In the genomic region with DNA sequence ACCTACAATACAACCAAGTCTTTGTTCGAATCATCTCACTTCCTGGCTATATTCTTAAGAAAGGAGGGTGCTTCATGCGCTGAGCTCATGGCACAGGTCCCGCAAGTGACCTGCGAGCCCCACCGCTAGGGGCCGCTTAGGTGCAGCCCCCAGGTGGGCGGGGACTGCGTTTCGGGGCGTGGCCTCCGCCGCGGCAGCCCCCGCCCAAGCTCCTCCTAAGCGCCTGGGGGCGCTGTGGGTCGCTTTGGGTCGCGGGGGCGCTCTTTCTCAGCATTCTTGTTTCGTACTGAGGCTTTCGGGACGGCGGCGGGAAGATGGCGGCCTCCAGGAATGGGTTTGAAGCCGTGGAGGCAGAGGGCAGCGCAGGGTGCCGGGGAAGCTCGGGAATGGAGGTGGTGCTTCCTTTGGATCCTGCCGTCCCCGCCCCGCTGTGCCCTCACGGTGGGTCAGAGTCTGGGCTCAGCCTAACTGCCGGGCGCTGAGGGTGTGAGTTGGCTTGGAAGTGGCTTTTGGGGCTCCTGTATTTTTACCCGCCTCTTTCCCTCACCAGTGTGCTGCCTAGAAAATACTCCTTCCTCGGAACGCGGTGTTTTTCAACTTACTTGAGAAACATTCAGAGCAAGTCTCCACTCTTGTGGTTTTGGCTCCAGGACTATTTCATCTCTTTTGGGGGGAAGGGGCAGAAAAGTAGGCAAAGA, we compare ENCODE assay signal across 8 cellular contexts. TPM values are rescaled to one million over a fixed set of nuclear protein-coding genes. Genes with fewer than 3 reads are reported as not detected.
DNase-seq lines count a peak whose midpoint lies in the region; ATAC-seq, FAIRE-seq and TF ChIP-seq lines count a peak whose summit lies in the region.

Gene ZCCHC4 (plus strand): TSS at position 279 of the 698 bp plus-strand sequence. CDS start 36 bp downstream, at position 315.

- no peaks in the 10 kb centered on the region for H3K9me3 ChIP-seq in BLaER1 treated with 17β-estradiol and CSF1 and Interleukin-3, amounts not matched to agents 10 nM and 100 nM (replicated peaks in 1 of 11)
- H3K9me3 ChIP-seq in colonic mucosa: no peaks in the 10 kb centered on the region

- CTCF ChIA-PET in activated CD4-positive, alpha-beta T cell treated with anti-CD3 and anti-CD28 coated beads for 36 hours (lab: Charles Lee): interaction anchor here (0.5 to 3.4 kb wide), 46 partner anchors 8 to 1550 kb away, joined by 3 to 30 read pairs (median 4); partner anchors contain the start of genes PI4K2B and SEPSECS

- no peaks in the 10 kb centered on the region for H3K27me3 ChIP-seq in BLaER1 treated with 17β-estradiol and CSF1 and Interleukin-3, amounts not matched to agents 10 nM and 100 nM
- H3K27me3 ChIP-seq in colonic mucosa: no peaks in the 10 kb centered on the region

- H3K27ac Mint-ChIP-seq in activated CD4-positive, alpha-beta T cell treated with anti-CD3 and anti-CD28 coated beads for 36 hours: peak within 1 kb of the TSS; percentile 94

- DNase-seq in GM19239 (ENCODE audit: insufficient read length, low spot score) (peak; percentile 57), NCI-H524 (lab: John Stamatoyannopoulos, UW) (peak; percentile 44 to 84), colonic mucosa (peak; percentile 91), left lobe of liver (ENCODE audit: low spot score) (peak; percentile 92)
- DNase-seq in activated CD4-positive, alpha-beta T cell treated with anti-CD3 and anti-CD28 coated beads for 36 hours: peak; percentile 94
- DNase-seq in stimulated activated CD4-positive, alpha-beta T cell treated with anti-CD3 and anti-CD28 coated beads, Interleukin-2, amount 100 ng/mL, for 4 hours (ENCODE audit: low read depth): peak; percentile 80

- H3K36me3 ChIP-seq in BLaER1 treated with 17β-estradiol and CSF1 and Interleukin-3, amounts not matched to agents 10 nM and 100 nM: peaks cover 14 to 35% (median 24%) of the 10 kb centered on the region in 11 experiments; a peak in 20 of 22 replicates
- no peaks in the 10 kb centered on the region for H3K36me3 ChIP-seq in colonic mucosa

- H4K20me1 ChIP-seq in BLaER1 treated with 17β-estradiol and CSF1 and Interleukin-3, amounts not matched to agents 10 nM and 100 nM: no peaks in the 10 kb centered on the region

- FAIRE-seq in GM19239 (lab: Jason Lieb, UNC): peak; percentile 82

- peak; percentile 83 for ATAC-seq in HG03457 (IDR thresholded peaks at IDR 0.05; ENCODE audit: unreplicated experiment)
- peak; percentile 99 for ATAC-seq in activated CD4-positive, alpha-beta T cell treated with anti-CD3 and anti-CD28 coated beads for 36 hours
- peak; percentile 100 for ATAC-seq in left lobe of liver

- H3K9ac ChIP-seq in BLaER1 treated with 17β-estradiol and CSF1 and Interleukin-3, amounts not matched to agents 10 nM and 100 nM: peak within 1 kb of the TSS; percentile 80 to 92 (median 89)
- peak within 1 kb of the TSS; percentile 78 to 86 for H3K9ac ChIP-seq in colonic mucosa (ENCODE audit: low read depth in 2 of 2, low read length in 2 of 2)

- H3K4me1 Mint-ChIP-seq in activated CD4-positive, alpha-beta T cell treated with anti-CD3 and anti-CD28 coated beads for 36 hours: peaks cover 22% of the 10 kb centered on the region

- peak within 1 kb of the TSS; percentile 72 to 85 (median 81) for H3K4me3 ChIP-seq in BLaER1 treated with 17β-estradiol and CSF1 and Interleukin-3, amounts not matched to agents 10 nM and 100 nM
- H3K4me3 ChIP-seq in colonic mucosa: peak within 1 kb of the TSS; percentile 74

- intact Hi-C loops in activated CD4-positive, alpha-beta T cell treated with anti-CD3 and anti-CD28 coated beads for 36 hours (cut with DNase I, micrococcal nuclease): loop anchor here (1.0 to 10.0 kb wide), 11 partner anchors 8 to 1552 kb away; partner anchors contain the start of genes ANAPC4 (in 2 of the 2), PI4K2B (in 2 of the 2), SMIM20 (in 2 of the 2) and DHX15 (in 1 of the 2)
- intact Hi-C loops in colonic mucosa (cut with DNase I): loop anchor here (10.0 kb wide), 2 partner anchors 78 to 148 kb away; partner anchors contain the start of genes PI4K2B and SEPSECS

- H3K4me2 ChIP-seq in BLaER1 treated with 17β-estradiol and CSF1 and Interleukin-3, amounts not matched to agents 10 nM and 100 nM: peak within 1 kb of the TSS; percentile 72 to 98 (median 83)

- H3K27ac ChIP-seq in BLaER1 treated with 17β-estradiol and CSF1 and Interleukin-3, amounts not matched to agents 10 nM and 100 nM: peak within 1 kb of the TSS; percentile 33 to 92 (median 87); a peak in 21 of 22 replicates
- peak within 1 kb of the TSS; percentile 76 for H3K27ac ChIP-seq in colonic mucosa

- H3K4me1 ChIP-seq in BLaER1 treated with 17β-estradiol and CSF1 and Interleukin-3, amounts not matched to agents 10 nM and 100 nM: peaks cover 25 to 50% (median 31%) of the 10 kb centered on the region in 10 experiments
- H3K4me1 ChIP-seq in colonic mucosa: peaks cover 7% of the 10 kb centered on the region

- peak; percentile 99 for TF ChIP-seq CTCF in colonic mucosa (IDR thresholded peaks at IDR 0.05)

- H3K9me3 Mint-ChIP-seq in activated CD4-positive, alpha-beta T cell treated with anti-CD3 and anti-CD28 coated beads for 36 hours (ENCODE audit: low read depth): no peaks in the 10 kb centered on the region

- POLR2A ChIA-PET in activated CD4-positive, alpha-beta T cell treated with anti-CD3 and anti-CD28 coated beads for 36 hours (lab: Charles Lee): interaction anchor here (0.6 to 1.3 kb wide), 8 partner anchors 8 to 153 kb away, joined by 3 to 9 read pairs (median 4); partner anchors contain the start of genes PI4K2B and SEPSECS

- H3K27me3 Mint-ChIP-seq in activated CD4-positive, alpha-beta T cell treated with anti-CD3 and anti-CD28 coated beads for 36 hours: peaks cover 3% of the 10 kb centered on the region

- peak within 1 kb of the TSS; percentile 96 for H3K4me3 Mint-ChIP-seq in activated CD4-positive, alpha-beta T cell treated with anti-CD3 and anti-CD28 coated beads for 36 hours

- H3K36me3 Mint-ChIP-seq in activated CD4-positive, alpha-beta T cell treated with anti-CD3 and anti-CD28 coated beads for 36 hours (ENCODE audit: low read depth): peaks cover 13% of the 10 kb centered on the region

RNA-seq across cellular contexts. Expression of gene ZCCHC4, which starts in this region (rescaled TPM):
- total RNA-seq in activated CD4-positive, alpha-beta T cell treated with anti-CD3 and anti-CD28 coated beads for 36 hours: 10 to 100 TPM; 11.7 to 12.3 TPM
- total RNA-seq in colonic mucosa (1 to 10 TPM; 7.4 to 7.9 TPM), left lobe of liver (4.1 TPM)

Comparison
In these comparisons a context has a peak if more than half of its experiments do, and no peak if none do; other contexts are left out.
1. Peak in every context shown above with its lines: DNase-seq, ATAC-seq, H3K4me3 ChIP-seq and H3K27ac ChIP-seq.